In the genomic region with DNA sequence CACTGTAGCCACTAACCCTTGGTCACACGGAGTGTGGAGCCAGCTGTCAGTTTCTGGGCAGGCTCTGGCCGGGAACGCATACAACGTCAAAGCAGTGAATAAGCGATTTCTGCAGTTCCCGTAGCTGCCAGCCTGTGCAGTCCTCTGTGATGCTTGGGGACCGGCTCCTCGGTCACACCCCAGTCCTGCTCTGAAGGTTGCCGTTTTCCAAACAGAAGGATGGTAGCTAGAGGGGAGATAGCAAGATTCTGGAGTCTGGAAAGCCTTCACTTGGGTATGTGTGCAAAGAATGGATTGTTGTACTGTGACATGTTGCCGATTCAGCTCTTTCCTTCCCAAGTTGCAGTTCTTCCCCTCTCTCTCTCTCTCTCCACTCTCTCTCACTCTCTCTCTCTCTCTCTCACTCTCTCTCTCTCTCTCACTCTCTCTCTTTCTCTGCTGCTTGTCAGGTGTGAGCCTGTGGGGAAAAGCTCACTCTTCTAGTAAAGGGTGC, we compare ENCODE assay signal across 8 cellular contexts. TPM values are rescaled to one million over a fixed set of nuclear protein-coding genes. Genes with fewer than 3 reads are reported as not detected.
DNase-seq lines count a peak whose midpoint lies in the region; ATAC-seq and TF ChIP-seq lines count a peak whose summit lies in the region.

No MANE protein-coding gene starts in this region.

- H3K4me1 Mint-ChIP-seq in naive thymus-derived CD4-positive, alpha-beta T cell = peaks cover 66 to 97% (median 93%) of the 10 kb centered on the region in 7 donors

- H3K9me3 ChIP-seq in naive thymus-derived CD4-positive, alpha-beta T cell (ENCODE audit: control insufficient read depth in 2 of 3, low read length in 3 of 3) = no peaks in the 10 kb centered on the region
- no peaks in the 10 kb centered on the region for H3K9me3 ChIP-seq in upper lobe of left lung

- peak; percentile 33 to 84 (median 68) for TF ChIP-seq CTCF in upper lobe of left lung (IDR thresholded peaks at IDR 0.05)

- peak; percentile 42 for ATAC-seq in GM21619 (IDR thresholded peaks at IDR 0.05; ENCODE audit: unreplicated experiment)
- ATAC-seq in esophagus mucosa = peak; percentile 37
- peak; percentile 56 for ATAC-seq in naive thymus-derived CD4-positive, alpha-beta T cell
- ATAC-seq in upper lobe of left lung (ENCODE audit: low FRiP score in 2 of 2) = peak; percentile 80 to 85

- intact Hi-C loops in naive thymus-derived CD4-positive, alpha-beta T cell (cut with micrococcal nuclease) = loop anchor here (1.0 to 5.0 kb wide), 11 partner anchors 7 to 893 kb away; a partner anchor contains a TSS

- peaks cover 0 to 3% (median 0%) of the 10 kb centered on the region in 5 donors for H3K27me3 Mint-ChIP-seq in naive thymus-derived CD4-positive, alpha-beta T cell

- peak overlapping the region; percentile 97 to 100 (median 99) for H3K27ac Mint-ChIP-seq in naive thymus-derived CD4-positive, alpha-beta T cell

- H3K4me3 Mint-ChIP-seq in naive thymus-derived CD4-positive, alpha-beta T cell = peak overlapping the region; percentile 87 to 99 (median 92)

- H3K27me3 ChIP-seq in naive thymus-derived CD4-positive, alpha-beta T cell (ENCODE audit: control insufficient read depth in 2 of 2, insufficient read depth in 2 of 2, low read length in 2 of 2) = no peaks in the 10 kb centered on the region
- H3K27me3 ChIP-seq in upper lobe of left lung = no peaks in the 10 kb centered on the region

- H3K36me3 ChIP-seq in naive thymus-derived CD4-positive, alpha-beta T cell (ENCODE audit: control insufficient read depth in 2 of 3, insufficient read depth in 3 of 3, low read length in 3 of 3) = no peaks in the 10 kb centered on the region
- H3K36me3 ChIP-seq in upper lobe of left lung = no peaks in the 10 kb centered on the region

- no peak for TF ChIP-seq EP300 in upper lobe of left lung (IDR thresholded peaks at IDR 0.05)

- CTCF ChIA-PET in naive thymus-derived CD4-positive, alpha-beta T cell (lab: Charles Lee) = interaction anchor here (0.6 to 5.4 kb wide), 7 partner anchors 10 to 44 kb away, joined by 3 to 62 read pairs (median 5); no protein-coding TSS in a partner anchor

- H3K4me3 ChIP-seq in naive thymus-derived CD4-positive, alpha-beta T cell (ENCODE audit: low read length) = peak overlapping the region; percentile 56
- peak overlapping the region in 3 of 4 donors; percentile 34 to 49 (median 48) for H3K4me3 ChIP-seq in upper lobe of left lung

- WGBS in upper lobe of left lung, 2 donors = 0 to 4% methylated on average over 10 of the region's 10 CpGs

- peaks cover 0 to 21% (median 0%) of the 10 kb centered on the region in 5 donors for H3K36me3 Mint-ChIP-seq in naive thymus-derived CD4-positive, alpha-beta T cell

- peaks cover 82 to 83% of the 10 kb centered on the region in 2 donors for H3K4me1 ChIP-seq in naive thymus-derived CD4-positive, alpha-beta T cell (ENCODE audit: control insufficient read depth in 2 of 2, insufficient read depth in 2 of 2, low read length in 2 of 2)
- peaks cover 47 to 71% (median 63%) of the 10 kb centered on the region in 4 donors for H3K4me1 ChIP-seq in upper lobe of left lung

- peaks cover 0 to 5% (median 0%) of the 10 kb centered on the region in 11 donors for H3K9me3 Mint-ChIP-seq in naive thymus-derived CD4-positive, alpha-beta T cell

- peak overlapping the region; percentile 94 for H3K27ac ChIP-seq in naive thymus-derived CD4-positive, alpha-beta T cell (ENCODE audit: low read depth, low read length)
- H3K27ac ChIP-seq in upper lobe of left lung = peak overlapping the region; percentile 85 to 97 (median 89)

- peak; percentile 56 for DNase-seq in GF-D8 (lab: John Stamatoyannopoulos, UW)
- peak; percentile 67 for DNase-seq in KG1 (lab: John Stamatoyannopoulos, UW)
- DNase-seq in activated CD8-positive, alpha-beta memory T cell treated with anti-CD3 and anti-CD28 coated beads for 24 hours = peak; percentile 74
- DNase-seq in naive thymus-derived CD4-positive, alpha-beta T cell = peak in 8 of 9 donors; percentile 57 to 72 (median 66)
- peak in 1 of 2 donors; percentile 90 for DNase-seq in upper lobe of left lung
- no peak for DNase-seq in NCI-H128 (lab: John Stamatoyannopoulos, UW; ENCODE audit: unreplicated experiment)

- TF ChIP-seq POLR2A in upper lobe of left lung (IDR thresholded peaks at IDR 0.05) = peak in 2 of 4 donors; percentile 41 to 86

- POLR2A ChIA-PET in naive thymus-derived CD4-positive, alpha-beta T cell (lab: Charles Lee) = interaction anchor here (0.6 to 12.5 kb wide), 7 partner anchors 14 to 308 kb away, joined by 3 to 637 read pairs (median 3); no protein-coding TSS in a partner anchor

RNA-seq across cellular contexts. Expression of a gene that starts 38.7 kb away (rescaled TPM):
- not detected for total RNA-seq in esophagus mucosa
- total RNA-seq in naive thymus-derived CD4-positive, alpha-beta T cell = under 1 TPM in 1 of 5 experiments, not detected in 4; 0.19 TPM
- polyA plus RNA-seq in naive thymus-derived CD4-positive, alpha-beta T cell = not detected
- total RNA-seq in upper lobe of left lung = under 1 TPM in 2 of 6 donors, not detected in 4; 0.30 to 0.39 TPM
